9 cellular contexts compared by ENCODE assay signal in the genomic region with DNA sequence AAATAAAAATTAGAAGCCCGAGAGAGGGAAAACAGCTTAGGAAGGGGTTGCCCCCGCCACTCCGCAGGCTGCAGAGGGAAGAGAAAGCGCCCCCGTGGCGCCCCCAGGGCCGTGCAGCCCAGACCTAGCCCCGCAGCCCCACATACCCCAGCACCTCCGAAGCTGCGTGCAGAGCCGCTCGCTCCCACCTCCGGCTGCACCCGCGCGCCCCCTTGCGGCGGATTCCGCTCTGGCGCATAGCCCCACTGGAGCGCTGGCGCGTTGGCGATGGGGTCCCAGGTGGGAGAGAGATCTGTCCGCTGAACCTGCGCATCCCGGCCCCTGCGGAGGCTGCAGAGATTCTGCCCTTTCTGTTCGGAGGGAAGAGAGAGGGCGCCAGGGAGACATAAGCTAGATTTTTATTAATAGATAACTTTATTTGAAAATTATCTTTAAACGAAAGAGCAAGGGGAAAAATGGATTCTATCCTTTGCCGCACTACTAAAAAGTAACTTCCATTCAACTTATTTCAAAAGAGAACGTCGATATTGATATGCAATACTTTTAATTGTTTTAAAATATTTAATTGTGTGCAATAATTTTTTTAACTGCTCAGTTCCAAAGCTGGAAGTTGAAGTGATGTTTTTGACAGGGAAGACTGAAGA. TPM values are rescaled to one million over a fixed set of nuclear protein-coding genes. Genes with fewer than 3 reads are reported as not detected.
DNase-seq lines count a peak whose midpoint lies in the region; ATAC-seq and TF ChIP-seq lines count a peak whose summit lies in the region.
"Had no signal": no experiment of that assay in that cellular context is flagged by ENCODE, and none has a peak within 500 bp of the region (broad histone marks: within the 10 kb centered on the region; RNA-seq: fewer than 3 reads in every experiment).

No MANE protein-coding gene starts in this region.

- no peaks in the 10 kb centered on the region for H3K27me3 ChIP-seq in RWPE2 (ENCODE audit: insufficient read depth, poor library complexity, severe bottlenecking)

- no peaks in the 10 kb centered on the region for H3K36me3 Mint-ChIP-seq in type B pancreatic cell

- peaks cover 25% of the 10 kb centered on the region for H3K27me3 Mint-ChIP-seq in type B pancreatic cell

- peaks cover 18% of the 10 kb centered on the region for H3K4me1 Mint-ChIP-seq in type B pancreatic cell (ENCODE audit: unreplicated experiment)

- in situ Hi-C loops in Caki2 (cut with HindIII; ENCODE audit: low pct_unique_long_range_greater_than_20kb, low sequenced_read_pairs): no loop called here

- no peak overlapping the region for H3K4me3 Mint-ChIP-seq in type B pancreatic cell

- H3K4me1 ChIP-seq in RWPE2 (ENCODE audit: insufficient read depth, poor library complexity, severe bottlenecking): peaks cover 5% of the 10 kb centered on the region

- no peaks in the 10 kb centered on the region for H3K9me3 ChIP-seq in RWPE2 (ENCODE audit: severe bottlenecking)

- no peak overlapping the region for H3K27ac Mint-ChIP-seq in type B pancreatic cell

- peak; percentile 56 for DNase-seq in Caki2 (ENCODE audit: low read depth)
- DNase-seq in GM20000 (ENCODE audit: low spot score): peak; percentile 91
- DNase-seq in RWPE2 (ENCODE audit: low spot score): peak; percentile 62
- peak; percentile 88 for DNase-seq in activated gamma-delta T cell treated with Interleukin-2 at 50 U/mL for 16 hours
- peak; percentile 45 for DNase-seq in globus pallidus (ENCODE audit: low spot score)
- DNase-seq in pons (ENCODE audit: low spot score): peak; percentile 44
- peak; percentile 91 for DNase-seq in type B pancreatic cell (ENCODE audit: extremely low spot score, unreplicated experiment)

- no peaks in the 10 kb centered on the region for H3K36me3 ChIP-seq in RWPE2 (ENCODE audit: low read depth)

- no peak overlapping the region for H3K27ac ChIP-seq in RWPE2 (ENCODE audit: poor library complexity, severe bottlenecking)

- H3K9me3 Mint-ChIP-seq in type B pancreatic cell: peaks cover 5% of the 10 kb centered on the region

- peak; percentile 84 for ATAC-seq in HG03575 (IDR thresholded peaks at IDR 0.05; ENCODE audit: extremely low read depth, insufficient number of reproducible peaks, low FRiP score, unreplicated experiment)
- peak; percentile 98 for ATAC-seq in RWPE2 (ENCODE audit: low read depth)

- TF ChIP-seq CTCF in GM20000 (IDR thresholded peaks at IDR 0.05; ENCODE audit: extremely low read depth, missing control alignments): peak; percentile 99
- TF ChIP-seq CTCF in RWPE2 (IDR thresholded peaks at IDR 0.05; ENCODE audit: poor library complexity, severe bottlenecking): peak; percentile 96
- peak; percentile 99 for TF ChIP-seq CTCF in type B pancreatic cell (conservative IDR thresholded peaks at IDR 0.05)

- peak overlapping the region; percentile 10 for H3K4me3 ChIP-seq in RWPE2 (ENCODE audit: severe bottlenecking)

RNA-seq across cellular contexts. Expression of gene CLN5, which starts 11.7 kb away (rescaled TPM):
- 9.3 and 14.1 TPM in 2 replicates for total RNA-seq in Caki2 (2014; rRNA removed; shearing (Covaris generic); ENCODE audit: low replicate concordance)
- total RNA-seq in type B pancreatic cell (ENCODE audit: low replicate concordance): 24.9 and 25.6 TPM in 2 replicates

RNA-seq across cellular contexts. Expression of gene ACOD1, which starts 31.9 kb away (rescaled TPM):
- not detected in 2 replicates for total RNA-seq in Caki2 (2014; rRNA removed; shearing (Covaris generic); ENCODE audit: low replicate concordance)
- total RNA-seq in type B pancreatic cell (ENCODE audit: low replicate concordance): not detected in 2 replicates
- total RNA-seq: glomerular endothelial cell had no signal

RNA-seq across cellular contexts. Expression of gene FBXL3, which starts 46.8 kb away (rescaled TPM):
- total RNA-seq in Caki2 (2014; rRNA removed; shearing (Covaris generic); ENCODE audit: low replicate concordance): 20.1 and 32.2 TPM in 2 replicates
- total RNA-seq in type B pancreatic cell (ENCODE audit: low replicate concordance): 28.7 and 36.6 TPM in 2 replicates
